ENCODE assay signal across 8 cellular contexts in the genomic region with DNA sequence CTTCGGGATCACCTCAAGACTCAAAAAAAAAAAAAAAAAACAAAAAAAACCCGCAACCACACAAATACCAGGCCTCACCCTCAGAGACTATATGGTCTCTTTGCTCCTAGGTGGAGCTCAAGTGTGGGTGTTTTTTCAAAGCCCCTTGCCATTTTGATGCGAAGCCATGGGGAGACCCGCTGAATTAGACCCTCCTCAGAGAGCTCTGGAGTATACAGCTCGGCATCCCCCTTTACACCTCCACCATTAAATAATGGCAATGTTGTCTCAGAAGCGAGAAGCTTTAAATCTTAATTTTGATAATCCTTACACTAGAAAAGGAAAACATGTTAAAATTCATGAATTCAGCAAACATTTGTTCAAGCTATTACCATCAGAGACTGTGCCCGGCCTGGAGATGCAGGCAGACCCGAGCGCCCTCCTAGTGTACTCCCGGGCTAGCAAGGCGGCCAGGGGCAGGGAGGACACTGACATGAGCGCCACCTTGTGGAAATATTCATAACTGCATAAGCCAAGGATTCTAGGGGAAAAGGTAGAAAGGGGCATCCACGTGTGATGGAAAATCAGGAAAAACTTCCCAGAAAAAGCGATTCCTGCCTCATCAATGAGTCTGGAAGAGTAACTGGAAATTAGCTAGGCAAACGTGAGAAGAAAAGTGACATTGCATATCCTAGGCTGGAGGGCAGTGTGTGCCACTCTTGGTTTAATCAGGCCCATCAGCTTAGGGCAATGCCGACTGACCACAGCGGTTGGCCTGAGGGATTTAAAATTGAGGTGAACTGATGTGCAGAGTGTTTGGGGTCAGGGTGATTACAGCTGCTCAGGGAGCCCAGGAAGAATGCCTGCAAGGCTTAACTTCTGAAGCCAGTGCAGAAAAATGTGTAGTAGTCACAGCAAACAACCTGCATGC.
DNase-seq lines count a peak whose midpoint lies in the region; ATAC-seq and TF ChIP-seq lines count a peak whose summit lies in the region.

No MANE protein-coding gene starts in this region.

- H3K4me1 ChIP-seq in esophagus squamous epithelium (no peaks in the 10 kb centered on the region), stomach (peaks cover 0 to 5% (median 0%) of the 10 kb centered on the region in 4 donors)

- H3K9me3 Mint-ChIP-seq in CD14-positive monocyte (peaks cover 0 to 2% (median 0%) of the 10 kb centered on the region in 7 donors), nephron (no peaks in the 10 kb centered on the region)

- intact Hi-C loops in CD14-positive monocyte (cut with micrococcal nuclease) = loop anchor here (2.0 to 10.0 kb wide), 4 partner anchors 177 to 364 kb away; no protein-coding TSS in a partner anchor
- intact Hi-C loops in esophagus squamous epithelium (cut with DNase I) = no loop called here
- intact Hi-C loops in stomach (cut with DNase I; ENCODE audit: low total_unique reads) = loop anchor here (10.0 kb wide), 1 partner anchor 180 kb away; no protein-coding TSS in a partner anchor

- H3K4me3 Mint-ChIP-seq in CD14-positive monocyte = no peak overlapping the region
- no peak overlapping the region for H3K4me3 Mint-ChIP-seq in nephron

- H3K36me3 Mint-ChIP-seq in CD14-positive monocyte (no peaks in the 10 kb centered on the region), nephron (ENCODE audit: low read depth) (no peaks in the 10 kb centered on the region)

- peaks cover 0 to 4% (median 0%) of the 10 kb centered on the region in 4 donors for H3K27me3 ChIP-seq in esophagus squamous epithelium
- peaks cover 0 to 3% (median 0%) of the 10 kb centered on the region in 3 donors for H3K27me3 ChIP-seq in stomach

- peak; percentile 64 for ATAC-seq in HG03521 (IDR thresholded peaks at IDR 0.05; ENCODE audit: unreplicated experiment)

- H3K4me1 Mint-ChIP-seq in CD14-positive monocyte = no peaks in the 10 kb centered on the region
- H3K4me1 Mint-ChIP-seq in nephron = peaks cover 18% of the 10 kb centered on the region

- H3K27me3 Mint-ChIP-seq in CD14-positive monocyte (ENCODE audit: low read depth in 3 of 3) = peaks cover 2 to 5% (median 5%) of the 10 kb centered on the region in 3 donors
- peaks cover 10% of the 10 kb centered on the region for H3K27me3 Mint-ChIP-seq in nephron (ENCODE audit: low read depth)

- WGBS in esophagus squamous epithelium, 2 donors = 36 to 42% methylated on average over 14 to 16 of the region's 17 CpGs
- 39 to 44% (median 41%) methylated on average over 17 of the region's 17 CpGs for WGBS in stomach, 5 donors

- H3K4me3 ChIP-seq in esophagus squamous epithelium (no peak overlapping the region), stomach (no peak overlapping the region)

- no peaks in the 10 kb centered on the region for H3K9me3 ChIP-seq in esophagus squamous epithelium
- H3K9me3 ChIP-seq in stomach = no peaks in the 10 kb centered on the region

- TF ChIP-seq CTCF in CD14-positive monocyte (IDR thresholded peaks at IDR 0.05) (peak; percentile 88), esophagus squamous epithelium (IDR thresholded peaks at IDR 0.05) (peak; percentile 82 to 91 (median 88)), nephron (IDR thresholded peaks at IDR 0.05; ENCODE audit: unreplicated experiment in 3 of 3) (peak; percentile 80 to 95 (median 86)), stomach (IDR thresholded peaks at IDR 0.05) (peak in 5 of 7 experiments; percentile 87 to 92 (median 90))

- H3K27ac Mint-ChIP-seq in CD14-positive monocyte (no peak overlapping the region), nephron (no peak overlapping the region)

- no peak for TF ChIP-seq POLR2A in esophagus squamous epithelium (IDR thresholded peaks at IDR 0.05)
- TF ChIP-seq POLR2A in stomach (IDR thresholded peaks at IDR 0.05) = no peak

- no peak for TF ChIP-seq EP300 in stomach (IDR thresholded peaks at IDR 0.05)

- DNase-seq in CD14-positive monocyte (ENCODE audit: low spot score) (no peak), GM19238 (ENCODE audit: insufficient read length, low spot score) (peak; percentile 60), NOMO-1 treated with dmso at 0.1 percent for 144 hours (lab: John Stamatoyannopoulos, UW; ENCODE audit: unreplicated experiment) (peak; percentile 20), activated T-cell treated with anti-CD3 and anti-CD28 coated beads for 1 hour (ENCODE audit: low read depth) (peak; percentile 39), esophagus squamous epithelium (lab: John Stamatoyannopoulos, UW) (no peak), stomach (peak; percentile 62)

- H3K36me3 ChIP-seq in esophagus squamous epithelium (no peaks in the 10 kb centered on the region), stomach (no peaks in the 10 kb centered on the region)

- H3K27ac ChIP-seq in esophagus squamous epithelium (no peak overlapping the region), stomach (no peak overlapping the region)

Comparison
In these comparisons a context has a peak if more than half of its experiments do, and no peak if none do; other contexts are left out.
1. DNase-seq: peak in GM19238 (single experiment), NOMO-1 treated with dmso at 0.1 percent for 144 hours (single experiment), activated T-cell treated with anti-CD3 and anti-CD28 coated beads for 1 hour (single experiment) and stomach (single experiment); none in CD14-positive monocyte (single experiment) and esophagus squamous epithelium (single experiment).
2. Peak in every context shown above with its lines, with median percentiles within 50 percentile points of each other: CTCF ChIP-seq.